In genomic region chr4:143252478-143252877, GRCh38 we compare ENCODE assay signal across 14 cellular contexts.
DNase-seq lines count a peak whose midpoint lies in the region; ATAC-seq and TF ChIP-seq lines count a peak whose summit lies in the region.
"Had no signal": no experiment of that assay in that cellular context is flagged by ENCODE, and none has a peak within 500 bp of the region (broad histone marks: within the 10 kb centered on the region; RNA-seq: fewer than 3 reads in every experiment).

No MANE protein-coding gene starts in this region.

- H2BK20ac ChIP-seq in IMR-90 (ENCODE audit: low read depth, low read length), result 0 out of 2 replicates have a peak overlapping the region, but pooled peaks have one; percentile 21

- H3K56ac ChIP-seq in IMR-90 (ENCODE audit: extremely low read depth, insufficient read depth, low read length), result no peak overlapping the region

- no peak for TF ChIP-seq CTCF in IMR-90 (conservative IDR thresholded peaks at IDR 0.05; ENCODE audit: low read depth, low read length)
- TF ChIP-seq CTCF in RWPE2 (IDR thresholded peaks at IDR 0.05; ENCODE audit: poor library complexity, severe bottlenecking), result no peak

- H4K8ac ChIP-seq in IMR-90 (ENCODE audit: low read depth in 2 of 2, low read length in 2 of 2), result no peak overlapping the region

- H3K4me3 ChIP-seq in IMR-90 (ENCODE audit: insufficient read depth, low read depth, low read length), result no peak overlapping the region
- H3K4me3 ChIP-seq in RWPE2 (ENCODE audit: severe bottlenecking), result no peak overlapping the region
- no peak overlapping the region for H3K4me3 ChIP-seq in effector memory CD4-positive, alpha-beta T cell (ENCODE audit: insufficient read depth, low read depth, low read length, poor library complexity, severe bottlenecking)

- H3K4me2 ChIP-seq in IMR-90 (ENCODE audit: low read depth, low read length), result no peak overlapping the region

- H3K18ac ChIP-seq in IMR-90 (ENCODE audit: low read depth, low read length), result peak overlapping the region; percentile 85; the same call in 1 of the 2 replicates

- H2BK15ac ChIP-seq in IMR-90 (ENCODE audit: low read depth, low read length), result no peak overlapping the region; the same call in 2 of the 3 replicates

- peak overlapping the region; percentile 23; the same call in 1 of the 2 replicates for H2AK5ac ChIP-seq in IMR-90 (ENCODE audit: low read depth, low read length)

- H3K23ac ChIP-seq in IMR-90 (ENCODE audit: low read depth, low read length), result no peak overlapping the region

- H3K9me1 ChIP-seq in IMR-90 (ENCODE audit: insufficient read depth, low read length), result no peaks in the 10 kb centered on the region; the same call in 1 of the 2 replicates

- H3K9me3 ChIP-seq in IMR-90 (ENCODE audit: control insufficient read depth, insufficient read depth, low read length) (no peaks in the 10 kb centered on the region), RWPE2 (ENCODE audit: severe bottlenecking) (no peaks in the 10 kb centered on the region)
- H3K9me3 ChIP-seq in effector memory CD4-positive, alpha-beta T cell (ENCODE audit: control insufficient read depth, low read length), result no peaks in the 10 kb centered on the region

- no peak for TF ChIP-seq POLR2A in IMR-90 (IDR thresholded peaks at IDR 0.05; ENCODE audit: low read depth, low read length)

- WGBS in IMR-90 (ENCODE audit: extremely low coverage in 2 of 2, insufficient read length in 1 of 2), 2 experiments, result no CpG with 5 or more reads among the region's 3 CpGs

- peaks cover 7% of the 10 kb centered on the region for H3K4me1 ChIP-seq in IMR-90 (ENCODE audit: control insufficient read depth, insufficient read depth, low read length)
- peaks cover 25% of the 10 kb centered on the region for H3K4me1 ChIP-seq in RWPE2 (ENCODE audit: insufficient read depth, poor library complexity, severe bottlenecking)
- no peaks in the 10 kb centered on the region for H3K4me1 ChIP-seq in effector memory CD4-positive, alpha-beta T cell (ENCODE audit: control insufficient read depth, insufficient read depth, low read length, poor library complexity, severe bottlenecking)

- 0 out of 2 replicates have a peak overlapping the region, but pooled peaks have one; percentile 30 for H2BK120ac ChIP-seq in IMR-90 (ENCODE audit: low read depth, low read length)

- H4K91ac ChIP-seq in IMR-90 (ENCODE audit: insufficient read depth, low read depth, low read length), result no peak overlapping the region

- H2AK9ac ChIP-seq in IMR-90 (replicated peaks; ENCODE audit: low read depth, low read length, poor library complexity), result no peak overlapping the region

- dilution Hi-C loops in IMR-90 (cut with HindIII; ENCODE audit: low sequenced_read_pairs, unreplicated experiment), result no loop called here

- H4K5ac ChIP-seq in IMR-90 (ENCODE audit: low read depth, low read length), result peak overlapping the region; percentile 76; the same call in 1 of the 2 replicates

- no peak for TF ChIP-seq RAD21 in IMR-90 (IDR thresholded peaks at IDR 0.05; ENCODE audit: low read length)

- no peak overlapping the region for H3K9ac ChIP-seq in IMR-90 (ENCODE audit: low read depth, low read length)

- CTCF ChIA-PET in IMR-90 (lab: Yijun Ruan, JAX), result no interaction called here

- DNase-seq in IMR-90 (no peak), RWPE2 (ENCODE audit: low spot score) (no peak), epithelial cell of prostate (ENCODE audit: low read depth, low spot score) (no peak), kidney tubule cell (ENCODE audit: low spot score) (peak; percentile 25), activated T-cell treated with anti-CD3 and anti-CD28 coated beads for 4 hours (no peak)
- DNase-seq in effector memory CD4-positive, alpha-beta T cell, result no peak
- DNase-seq: C1 segment of cervical spinal cord; Calu3; CD4-positive, alpha-beta T cell; DMS79; GOT3; H9 had no signal

- H3K79me1 ChIP-seq in IMR-90 (ENCODE audit: low read depth in 1 of 2, low read length in 2 of 2), result no peaks in the 10 kb centered on the region

- no peak overlapping the region for H2AFZ ChIP-seq in IMR-90 (replicated peaks; ENCODE audit: low read length, poor library complexity)

- ATAC-seq in IMR-90 (ENCODE audit: low read depth) (no peak; the same call in 1 of the 2 replicates), RWPE2 (ENCODE audit: low read depth) (peak; percentile 24; the same call in 2 of the 3 replicates), GM19452 (IDR thresholded peaks at IDR 0.05; ENCODE audit: unreplicated experiment) (no peak)
- ATAC-seq: HepG2 had no signal

- POLR2A ChIA-PET in IMR-90 (lab: Charles Lee; ENCODE audit: unreplicated experiment), result no interaction called here

- BruUV-seq in IMR-90 (replicated peaks; lab: Mats Ljungman, UMichigan), result no TSS peak

- H2BK5ac ChIP-seq in IMR-90 (ENCODE audit: low read depth, low read length, poor library complexity, severe bottlenecking), result peak overlapping the region; percentile 55

- H4K20me1 ChIP-seq in IMR-90 (ENCODE audit: insufficient read depth, low read length), result no peaks in the 10 kb centered on the region

- intact Hi-C loops in IMR-90 (cut with micrococcal nuclease), result no loop called here

- no peak overlapping the region for H3K27ac ChIP-seq in IMR-90 (ENCODE audit: insufficient read depth, low read length)
- H3K27ac ChIP-seq in RWPE2 (ENCODE audit: poor library complexity, severe bottlenecking), result peak overlapping the region; percentile 71
- H3K27ac ChIP-seq in epithelial cell of prostate, result peak overlapping the region; percentile 83
- H3K27ac ChIP-seq in effector memory CD4-positive, alpha-beta T cell (ENCODE audit: insufficient read depth, low read length, poor library complexity, severe bottlenecking), result no peak overlapping the region

- H3K27me3 ChIP-seq in IMR-90 (ENCODE audit: control insufficient read depth, insufficient read depth, low read length) (no peaks in the 10 kb centered on the region), RWPE2 (ENCODE audit: insufficient read depth, poor library complexity, severe bottlenecking) (no peaks in the 10 kb centered on the region)
- H3K27me3 ChIP-seq in effector memory CD4-positive, alpha-beta T cell (replicated peaks; ENCODE audit: control insufficient read depth, insufficient read depth, low read length, poor library complexity, severe bottlenecking), result peaks cover 5% of the 10 kb centered on the region

- H3K36me3 ChIP-seq in IMR-90 (ENCODE audit: control insufficient read depth, insufficient read depth, low read length), result no peaks in the 10 kb centered on the region
- no peaks in the 10 kb centered on the region for H3K36me3 ChIP-seq in RWPE2 (ENCODE audit: low read depth)
- no peaks in the 10 kb centered on the region for H3K36me3 ChIP-seq in effector memory CD4-positive, alpha-beta T cell (ENCODE audit: control insufficient read depth, insufficient read depth, low read length)

- no peak overlapping the region for H3K4ac ChIP-seq in IMR-90 (ENCODE audit: low read depth, low read length)

- peak overlapping the region; percentile 33; the same call in 1 of the 2 replicates for H3K14ac ChIP-seq in IMR-90 (replicated peaks; ENCODE audit: low read depth, low read length)

- in situ Hi-C loops in IMR-90 (cut with MboI; ENCODE audit: low sequenced_read_pairs), result no loop called here

TF ChIP-seq in IMR-90, 13 proteins besides CTCF, POLR2A, EP300 and RAD21:
- no peak for TF ChIP-seq RCOR1 (IDR thresholded peaks at IDR 0.05; ENCODE audit: insufficient replicate concordance, low read length)
- no peak for TF ChIP-seq MAFK (IDR thresholded peaks at IDR 0.05; ENCODE audit: low read depth, low read length)
- TF ChIP-seq BHLHE40 (IDR thresholded peaks at IDR 0.05; ENCODE audit: low read depth, low read length), result no peak
- no peak for TF ChIP-seq FOS (IDR thresholded peaks at IDR 0.05; ENCODE audit: low read depth, low read length)
- no peak for TF ChIP-seq CEBPB (IDR thresholded peaks at IDR 0.05; ENCODE audit: low read depth, low read length)
- no peak for TF ChIP-seq CHD1 (IDR thresholded peaks at IDR 0.05; ENCODE audit: low read depth, low read length)
- TF ChIP-seq MAZ (IDR thresholded peaks at IDR 0.05; ENCODE audit: borderline replicate concordance, low read depth, low read length), result no peak
- no peak for TF ChIP-seq USF2 (IDR thresholded peaks at IDR 0.05; ENCODE audit: low read depth, low read length)
- TF ChIP-seq SMC3 (IDR thresholded peaks at IDR 0.05; ENCODE audit: low read depth, low read length), result no peak
- no peak for TF ChIP-seq NFE2L2 (IDR thresholded peaks at IDR 0.05; ENCODE audit: low read depth, low read length)

Comparison
In these comparisons a context has a peak if more than half of its experiments do, and no peak if none do; other contexts are left out.
1. H3K27ac ChIP-seq: peak in RWPE2 (single experiment) and epithelial cell of prostate (single experiment); none in IMR-90 (single experiment) and effector memory CD4-positive, alpha-beta T cell (single experiment).